16 cellular contexts compared by ENCODE assay signal in genomic region chr16:81410643-81411235, GRCh38.
"Had no signal": no experiment of that assay in that cellular context is flagged by ENCODE, and none has a peak within 500 bp of the region (broad histone marks: within the 10 kb centered on the region; RNA-seq: fewer than 3 reads in every experiment).

No MANE protein-coding gene starts in this region.

- ATAC-seq: effector memory CD8-positive, alpha-beta T cell; left cardiac atrium; mucosa of descending colon; natural killer cell; psoas muscle; stimulated activated naive B cell treated with anti-CD40 and anti-IgM and Interleukin-4, amounts not matched to agents 10 μg/mL and 1 μg/mL and 100 μg/mL, for 72 hours had no signal

- H3K36me3 Mint-ChIP-seq: natural killer cell; stimulated activated naive B cell treated with anti-CD40 and anti-IgM and Interleukin-4, amounts not matched to agents 10 μg/mL and 1 μg/mL and 100 μg/mL, for 72 hours had no signal

- H3K4me3 ChIP-seq: adrenal gland, lung, mucosa of descending colon, psoas muscle, right lobe of liver, upper lobe of left lung had no signal

- H3K27ac Mint-ChIP-seq: activated CD4-positive, alpha-beta T cell treated with anti-CD3 and anti-CD28 coated beads, Interleukin-2, amount 10 ng/mL, durations not matched to agents 7 days and 5 days; activated T-helper 2 cell treated with anti-CD3 and anti-CD28 coated beads, Interferon-gamma antibody, Interleukin-2, Interleukin-4, amounts not matched to agents 10 μg/mL and 5 μg/mL and 100 μg/mL, durations not matched to agents 14 hours and 24 hours and 36 hours; effector memory CD8-positive, alpha-beta T cell; natural killer cell; stimulated activated naive B cell treated with anti-CD40 and anti-IgM and Interleukin-4, amounts not matched to agents 10 μg/mL and 1 μg/mL and 100 μg/mL, for 72 hours had no signal

- DNase-seq: activated CD4-positive, alpha-beta T cell treated with anti-CD3 and anti-CD28 coated beads, Interleukin-2, amount 10 ng/mL, durations not matched to agents 7 days and 5 days; activated naive CD4-positive, alpha-beta T cell treated with anti-CD3 and anti-CD28 coated beads, Interleukin-2, amount 50 U/mL, for 16 hours; central memory CD4-positive, alpha-beta T cell; effector memory CD8-positive, alpha-beta T cell; glutamatergic neuron; left cardiac atrium; natural killer cell; occipital lobe; psoas muscle; right lobe of liver; stimulated activated naive B cell treated with anti-CD40 and anti-IgM and Interleukin-4, amounts not matched to agents 10 μg/mL and 1 μg/mL and 100 μg/mL, for 72 hours; upper lobe of left lung had no signal

- H3K36me3 ChIP-seq: adrenal gland, right lobe of liver, upper lobe of left lung had no signal

- H3K27me3 ChIP-seq: adrenal gland, right lobe of liver, upper lobe of left lung had no signal

- H3K4me1 ChIP-seq: adrenal gland, psoas muscle, right lobe of liver had no signal

- H3K4me1 Mint-ChIP-seq: natural killer cell had no signal

- H3K9me3 ChIP-seq: adrenal gland, mucosa of descending colon, psoas muscle, right lobe of liver, upper lobe of left lung had no signal

- H3K9me3 Mint-ChIP-seq: activated CD4-positive, alpha-beta T cell treated with anti-CD3 and anti-CD28 coated beads, Interleukin-2, amount 10 ng/mL, durations not matched to agents 7 days and 5 days; activated T-helper 2 cell treated with anti-CD3 and anti-CD28 coated beads, Interferon-gamma antibody, Interleukin-2, Interleukin-4, amounts not matched to agents 10 μg/mL and 5 μg/mL and 100 μg/mL, durations not matched to agents 14 hours and 24 hours and 36 hours; effector memory CD8-positive, alpha-beta T cell; natural killer cell; stimulated activated naive B cell treated with anti-CD40 and anti-IgM and Interleukin-4, amounts not matched to agents 10 μg/mL and 1 μg/mL and 100 μg/mL, for 72 hours had no signal

- H3K27ac ChIP-seq: adrenal gland, psoas muscle, right lobe of liver, upper lobe of left lung had no signal

- H3K4me3 Mint-ChIP-seq: activated CD4-positive, alpha-beta T cell treated with anti-CD3 and anti-CD28 coated beads, Interleukin-2, amount 10 ng/mL, durations not matched to agents 7 days and 5 days; effector memory CD8-positive, alpha-beta T cell; natural killer cell; stimulated activated naive B cell treated with anti-CD40 and anti-IgM and Interleukin-4, amounts not matched to agents 10 μg/mL and 1 μg/mL and 100 μg/mL, for 72 hours had no signal
